ENCODE assay signal across 9 cellular contexts in the genomic region with DNA sequence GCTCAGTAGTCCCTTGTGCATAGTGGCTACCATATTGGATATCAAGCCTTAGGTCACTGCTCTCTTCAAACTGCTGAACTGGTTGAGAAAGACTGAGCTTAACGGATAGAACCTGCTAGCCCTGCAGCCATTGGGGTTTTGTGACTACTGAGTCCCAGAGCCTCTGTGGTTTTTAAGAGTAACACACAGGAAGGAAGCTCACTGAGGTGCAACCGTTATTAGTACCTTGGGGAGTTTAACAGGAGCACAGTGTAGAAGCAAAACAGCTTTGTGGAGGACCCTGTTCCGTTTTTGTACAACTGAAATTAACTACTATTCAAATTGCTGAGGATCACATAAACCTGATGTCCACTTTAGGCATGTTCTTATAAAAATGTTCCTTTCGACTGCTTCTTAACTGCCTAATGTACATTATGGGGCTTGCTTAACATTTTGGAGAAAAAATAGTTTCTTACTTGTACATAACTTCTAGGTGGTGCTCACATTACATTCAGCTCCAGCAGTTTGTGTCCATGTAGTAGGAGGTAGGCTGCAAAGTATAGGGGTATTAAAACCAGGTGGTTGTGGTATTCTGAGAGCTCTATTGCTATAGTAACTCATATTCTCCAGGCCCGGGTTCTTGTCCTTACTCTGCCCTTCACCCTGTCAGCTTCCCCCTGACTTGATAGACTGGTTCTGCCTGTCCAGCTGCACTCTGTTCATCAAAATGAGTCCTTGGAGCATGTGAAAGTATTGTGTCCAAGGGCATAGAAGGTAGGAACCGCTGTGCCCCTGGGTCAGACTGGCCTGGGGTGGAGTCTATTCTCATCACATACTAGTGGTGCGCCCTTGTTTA. TPM values are rescaled to one million over a fixed set of nuclear protein-coding genes. Genes with fewer than 3 reads are reported as not detected.
DNase-seq lines count a peak whose midpoint lies in the region; ATAC-seq and TF ChIP-seq lines count a peak whose summit lies in the region.
"Had no signal": no experiment of that assay in that cellular context is flagged by ENCODE, and none has a peak within 500 bp of the region (broad histone marks: within the 10 kb centered on the region; RNA-seq: fewer than 3 reads in every experiment).

No MANE protein-coding gene starts in this region.

- DNase-seq in DND-41 (peak; percentile 81), activated B cell treated with CpG ODN at 0.5 μM for 24 hours (no peak), NCI-H446 treated with DMSO at 0.1 percent for 48 hours (lab: John Stamatoyannopoulos, UW) (no peak), DMS153 treated with DMSO at 0.1 percent for 48 hours (lab: John Stamatoyannopoulos, UW; ENCODE audit: unreplicated experiment) (no peak), esophagus squamous epithelium (lab: John Stamatoyannopoulos, UW) (no peak), middle frontal gyrus (ENCODE audit: extremely low spot score, low spot score) (no peak)
- DNase-seq: naive thymus-derived CD8-positive, alpha-beta T cell had no signal

- peak overlapping the region; percentile 58 for H3K9ac ChIP-seq in DND-41 (ENCODE audit: low read depth, low read length)

- H3K36me3 Mint-ChIP-seq in activated B cell treated with CpG ODN at 0.5 μM for 24 hours (ENCODE audit: low read depth) = peaks cover 12% of the 10 kb centered on the region

- no peaks in the 10 kb centered on the region for H3K9me3 Mint-ChIP-seq in activated B cell treated with CpG ODN at 0.5 μM for 24 hours
- H3K9me3 Mint-ChIP-seq: naive thymus-derived CD8-positive, alpha-beta T cell had no signal

- H3K27me3 Mint-ChIP-seq in activated B cell treated with CpG ODN at 0.5 μM for 24 hours = no peaks in the 10 kb centered on the region
- H3K27me3 Mint-ChIP-seq: naive thymus-derived CD8-positive, alpha-beta T cell had no signal

- peak overlapping the region; percentile 53 for H3K4me2 ChIP-seq in DND-41 (ENCODE audit: insufficient read depth, low read length)

- H3K4me3 ChIP-seq in DND-41 (ENCODE audit: low read depth in 1 of 2, low read length in 2 of 2) (peak overlapping the region in 1 of 2 experiments; percentile 37; a peak in 2 of 4 replicates), esophagus squamous epithelium (no peak overlapping the region)

- TF ChIP-seq CTCF in DND-41 (IDR thresholded peaks at IDR 0.05; ENCODE audit: borderline replicate concordance, extremely low read depth, low read length, poor library complexity, severe bottlenecking) = no peak
- no peak for TF ChIP-seq CTCF in activated B cell treated with CpG ODN at 0.5 μM for 24 hours (IDR thresholded peaks at IDR 0.05)
- TF ChIP-seq CTCF in esophagus squamous epithelium (IDR thresholded peaks at IDR 0.05) = no peak

- CTCF ChIA-PET in activated B cell treated with CpG ODN at 0.5 μM for 24 hours (lab: Charles Lee) = interaction anchor here (0.6 to 6.9 kb wide), 8 partner anchors 9 to 171 kb away, joined by 3 to 125 read pairs (median 4); partner anchors contain the start of genes KCTD6 and PXK

- peak overlapping the region; percentile 99 for H3K27ac ChIP-seq in DND-41 (ENCODE audit: low read length)
- H3K27ac ChIP-seq in esophagus squamous epithelium = no peak overlapping the region

- ATAC-seq in DND-41 (ENCODE audit: insufficient read depth, low read depth) = peak; percentile 82
- ATAC-seq in GM19395 (IDR thresholded peaks at IDR 0.05; ENCODE audit: unreplicated experiment) = peak; percentile 89
- ATAC-seq in HG03196 (IDR thresholded peaks at IDR 0.05; ENCODE audit: unreplicated experiment) = peak; percentile 87
- peak; percentile 83 for ATAC-seq in activated B cell treated with CpG ODN at 0.5 μM for 24 hours (ENCODE audit: low read depth)

- H3K4me1 ChIP-seq in DND-41 (ENCODE audit: insufficient read depth, low read length) (peaks cover 86% of the 10 kb centered on the region), esophagus squamous epithelium (peaks cover 8 to 42% (median 12%) of the 10 kb centered on the region in 3 donors)

- H3K4me1 Mint-ChIP-seq in activated B cell treated with CpG ODN at 0.5 μM for 24 hours = peaks cover 96% of the 10 kb centered on the region

- H2AFZ ChIP-seq in DND-41 (ENCODE audit: low read depth, low read length) = no peak overlapping the region

- WGBS in esophagus squamous epithelium, 2 donors = 61 to 64% methylated on average over 7 of the region's 7 CpGs

- POLR2A ChIA-PET in activated B cell treated with CpG ODN at 0.5 μM for 24 hours (lab: Charles Lee) = interaction anchor here (0.7 to 11.3 kb wide), 22 partner anchors 10 to 162 kb away, joined by 3 to 565 read pairs (median 4); partner anchors contain the start of genes HTD2, PDHB, PXK and RPP14

- no peaks in the 10 kb centered on the region for H4K20me1 ChIP-seq in DND-41 (ENCODE audit: insufficient read depth, low read length)

- H3K4me3 Mint-ChIP-seq in activated B cell treated with CpG ODN at 0.5 μM for 24 hours = peak overlapping the region; percentile 71

- no peak for TF ChIP-seq POLR2A in esophagus squamous epithelium (IDR thresholded peaks at IDR 0.05)

- H3K79me2 ChIP-seq in DND-41 (ENCODE audit: insufficient read depth, low read length) = peaks cover 90% of the 10 kb centered on the region

- H3K36me3 ChIP-seq in DND-41 (ENCODE audit: insufficient read depth, low read length) (peaks cover 25% of the 10 kb centered on the region), esophagus squamous epithelium (no peaks in the 10 kb centered on the region)

- intact Hi-C loops in activated B cell treated with CpG ODN at 0.5 μM for 24 hours (cut with micrococcal nuclease) = loop anchor here (1.0 to 2.0 kb wide), 3 partner anchors 11 to 117 kb away; no protein-coding TSS in a partner anchor
- intact Hi-C loops in esophagus squamous epithelium (cut with DNase I) = no loop called here

- H3K27ac Mint-ChIP-seq in activated B cell treated with CpG ODN at 0.5 μM for 24 hours = peak overlapping the region; percentile 100

- no peaks in the 10 kb centered on the region for H3K9me3 ChIP-seq in DND-41 (ENCODE audit: insufficient read depth, low read length, severe bottlenecking)
- H3K9me3 ChIP-seq in esophagus squamous epithelium = no peaks in the 10 kb centered on the region

- H3K27me3 ChIP-seq in DND-41 (ENCODE audit: insufficient read depth, low read length, poor library complexity) (no peaks in the 10 kb centered on the region), esophagus squamous epithelium (no peaks in the 10 kb centered on the region)

RNA-seq across cellular contexts. Expression of gene PXK, which starts 17.3 kb away (rescaled TPM):
- total RNA-seq in activated B cell treated with CpG ODN at 0.5 μM for 24 hours (70.3 and 81.3 TPM in 2 replicates), esophagus squamous epithelium (10 to 100 TPM in 2 of 4 donors, 1 to 10 TPM in 2; 6.5 to 25.9 (median 12.2) TPM)

RNA-seq across cellular contexts. Expression of gene HTD2, which starts 43.7 kb away (rescaled TPM):
- 11.4 TPM in 2 replicates for total RNA-seq in activated B cell treated with CpG ODN at 0.5 μM for 24 hours
- total RNA-seq in esophagus squamous epithelium = 10 to 100 TPM in 1 of 4 donors, 1 to 10 TPM in 3; 4.5 to 10.1 (median 5.2) TPM

RNA-seq across cellular contexts. Expression of gene RPP14, which starts 44.0 kb away (rescaled TPM):
- total RNA-seq in activated B cell treated with CpG ODN at 0.5 μM for 24 hours (17.5 and 17.7 TPM in 2 replicates), esophagus squamous epithelium (10 to 100 TPM in 3 of 4 donors, 1 to 10 TPM in 1; 8.1 to 15.5 (median 11.1) TPM)
